In genomic region chr3:8643693-8644365, GRCh38 we compare ENCODE assay signal across 25 cellular contexts. TPM values are rescaled to one million over a fixed set of nuclear protein-coding genes. Genes with fewer than 3 reads are reported as not detected.
DNase-seq lines count a peak whose midpoint lies in the region; ATAC-seq, FAIRE-seq and TF ChIP-seq lines count a peak whose summit lies in the region.
"Had no signal": no experiment of that assay in that cellular context is flagged by ENCODE, and none has a peak within 500 bp of the region (broad histone marks: within the 10 kb centered on the region; RNA-seq: fewer than 3 reads in every experiment).

No MANE protein-coding gene starts in this region.

- no peak overlapping the region for H3K4ac ChIP-seq in H1 (replicated peaks; ENCODE audit: insufficient read length, low read depth, low read length)

- H3K79me2 ChIP-seq in HepG2 (ENCODE audit: insufficient read depth, low read length) (peaks cover 79% of the 10 kb centered on the region), K562 (ENCODE audit: control insufficient read depth, insufficient read depth, low read length) (no peaks in the 10 kb centered on the region), H1 (ENCODE audit: control insufficient read depth in 1 of 2, insufficient read depth in 2 of 2, low read length in 2 of 2) (no peaks in the 10 kb centered on the region)

- H4K8ac ChIP-seq in H1 (ENCODE audit: extremely low read depth, insufficient read depth, low read length), result no peak overlapping the region

- H2BK12ac ChIP-seq in H1 (ENCODE audit: low read depth, low read length), result no peak overlapping the region

- peaks cover 86% of the 10 kb centered on the region for H3K4me1 ChIP-seq in HepG2 (ENCODE audit: insufficient read depth, low read length)
- no peaks in the 10 kb centered on the region for H3K4me1 ChIP-seq in right lobe of liver
- H3K4me1 ChIP-seq in K562 (replicated peaks in 1 of 2; ENCODE audit: control insufficient read depth in 2 of 2, insufficient read depth in 2 of 2, low read length in 2 of 2), result no peaks in the 10 kb centered on the region
- peaks cover 0 to 3% (median 0%) of the 10 kb centered on the region in 4 experiments; a peak in 1 of 7 replicates for H3K4me1 ChIP-seq in H1 (replicated peaks in 1 of 4; ENCODE audit: control insufficient read depth in 3 of 4, insufficient read depth in 4 of 4, low read length in 3 of 4)
- H3K4me1 ChIP-seq in spleen, result no peaks in the 10 kb centered on the region
- no peaks in the 10 kb centered on the region for H3K4me1 ChIP-seq in sigmoid colon
- H3K4me1 ChIP-seq: BE2C, Caco-2 had no signal

- no peak overlapping the region for H3K14ac ChIP-seq in H1 (ENCODE audit: insufficient read length)

- 96% methylated on average over 10 of the region's 10 CpGs for WGBS in HepG2 (ENCODE audit: low lambda C conversion rate)
- 40% methylated on average over 10 of the region's 10 CpGs for WGBS in right lobe of liver (ENCODE audit: insufficient coverage, low coverage, low lambda C conversion rate, missing lambda C conversion rate)
- under 1% methylated on average over 10 of the region's 10 CpGs for WGBS in K562 (ENCODE audit: insufficient coverage, low coverage, missing lambda C conversion rate)
- WGBS in H1 (ENCODE audit: extremely low coverage in 1 of 2, insufficient coverage in 1 of 2, insufficient read length in 1 of 2, insufficient replicate concordance in 2 of 2, low coverage in 1 of 2, low lambda C conversion rate in 2 of 2, missing lambda C conversion rate in 1 of 2), 2 experiments, result 85% methylated on average over 10 of the region's 10 CpGs; no CpG with 5 or more reads in 1 of the 2 experiments
- WGBS in spleen, 5 donors, result 25 to 40% (median 32%) methylated on average over 10 of the region's 10 CpGs
- 61 to 79% methylated on average over 10 of the region's 10 CpGs for WGBS in sigmoid colon, 2 donors

- no peak overlapping the region for H3K4me3 ChIP-seq in HepG2 (replicated peaks in 1 of 3; ENCODE audit: insufficient read depth in 1 of 3, low read depth in 2 of 3, low read length in 3 of 3)
- H3K4me3 ChIP-seq in right lobe of liver, result no peak overlapping the region
- no peak overlapping the region for H3K4me3 ChIP-seq in K562
- H3K4me3 ChIP-seq in H1 (ENCODE audit: extremely low read depth in 1 of 4, insufficient read depth in 2 of 4, low read depth in 3 of 4, low read length in 4 of 4), result no peak overlapping the region
- H3K4me3 ChIP-seq in spleen, result no peak overlapping the region
- no peak overlapping the region for H3K4me3 ChIP-seq in sigmoid colon

- H3K4me2 ChIP-seq in HepG2 (ENCODE audit: low read depth, low read length) (no peak overlapping the region), K562 (ENCODE audit: insufficient read depth, low read length) (no peak overlapping the region), H1 (ENCODE audit: insufficient read depth in 1 of 2, low read depth in 2 of 2, low read length in 2 of 2) (no peak overlapping the region)

- H4K91ac ChIP-seq in H1 (replicated peaks; ENCODE audit: insufficient read length, low read length), result no peak overlapping the region

- no peak for TF ChIP-seq POLR2A in HepG2 (IDR thresholded peaks at IDR 0.05; ENCODE audit: insufficient read depth in 1 of 2, low read depth in 2 of 2, low read length in 2 of 2)
- no peak for TF ChIP-seq POLR2A in right lobe of liver (IDR thresholded peaks at IDR 0.05)
- TF ChIP-seq POLR2A in K562 (conservative IDR thresholded peaks at IDR 0.05), result no peak
- TF ChIP-seq POLR2A in H1 (IDR thresholded peaks at IDR 0.05; ENCODE audit: control extremely low read depth in 1 of 2, low read depth in 2 of 2, low read length in 2 of 2), result no peak
- TF ChIP-seq POLR2A in spleen (IDR thresholded peaks at IDR 0.05), result no peak
- TF ChIP-seq POLR2A in sigmoid colon (IDR thresholded peaks at IDR 0.05), result no peak

- TF ChIP-seq EP300 in HepG2 (IDR thresholded peaks at IDR 0.05; ENCODE audit: low read depth in 2 of 2, low read length in 2 of 2), result no peak
- TF ChIP-seq EP300 in HepG2 (CRISPR knock-in tag; IDR thresholded peaks at IDR 0.05; ENCODE audit: borderline replicate concordance), result no peak
- TF ChIP-seq EP300 in K562 (IDR thresholded peaks at IDR 0.05; ENCODE audit: low read length), result no peak
- no peak for TF ChIP-seq EP300 in H1 (IDR thresholded peaks at IDR 0.05; ENCODE audit: borderline replicate concordance in 1 of 2, low read depth in 2 of 2, low read length in 2 of 2)
- TF ChIP-seq EP300 in sigmoid colon (IDR thresholded peaks at IDR 0.05), result no peak

- POLR2A ChIA-PET in HepG2 (lab: Yijun Ruan, JAX), result interaction anchor here (0.6 kb wide), 1 partner anchor 8 kb away, joined by 3 read pairs; no protein-coding TSS in a partner anchor
- POLR2A ChIA-PET in K562 (lab: Yijun Ruan, JAX), result interaction anchor here (0.6 to 1.4 kb wide), 3 partner anchors 19 to 559 kb away, joined by 3 to 5 read pairs (median 4); no protein-coding TSS in a partner anchor
- POLR2A ChIA-PET in H1 (lab: Charles Lee; ENCODE audit: partially characterized antibody), result no interaction called here

- CTCF ChIA-PET in HepG2 (lab: Yijun Ruan, JAX; ENCODE audit: low intra/inter-chr PET ratio, low total read pairs), result no interaction called here
- CTCF ChIA-PET in K562 (lab: Yijun Ruan, JAX; ENCODE audit: low intra/inter-chr PET ratio), result no interaction called here
- CTCF ChIA-PET in H1 (lab: Charles Lee; ENCODE audit: partially characterized antibody), result interaction anchor here (0.8 to 3.0 kb wide), 8 partner anchors 9 to 113 kb away, joined by 3 to 11 read pairs (median 3); no protein-coding TSS in a partner anchor

- H3K36me3 ChIP-seq in HepG2 (replicated peaks in 1 of 2; ENCODE audit: control insufficient read depth in 1 of 2, insufficient read depth in 2 of 2, low read length in 2 of 2) (peaks cover 9 to 37% of the 10 kb centered on the region in 2 experiments), right lobe of liver (no peaks in the 10 kb centered on the region), K562 (ENCODE audit: control insufficient read depth, insufficient read depth, low read length) (no peaks in the 10 kb centered on the region), H1 (ENCODE audit: control insufficient read depth in 2 of 4, insufficient read depth in 4 of 4, low read length in 3 of 4) (no peaks in the 10 kb centered on the region), spleen (no peaks in the 10 kb centered on the region), sigmoid colon (no peaks in the 10 kb centered on the region)
- H3K36me3 ChIP-seq: BE2C had no signal

- no peak overlapping the region for H2BK20ac ChIP-seq in H1 (ENCODE audit: low read length)

- H3K56ac ChIP-seq in H1 (replicated peaks; ENCODE audit: insufficient read length, low read depth, low read length), result no peak overlapping the region

- H4K5ac ChIP-seq in H1 (ENCODE audit: insufficient read length, low read depth, low read length), result no peak overlapping the region

- no peaks in the 10 kb centered on the region for H3K27me3 ChIP-seq in HepG2 (ENCODE audit: control insufficient read depth in 1 of 2, insufficient read depth in 2 of 2, low read length in 2 of 2)
- H3K27me3 ChIP-seq in right lobe of liver, result no peaks in the 10 kb centered on the region
- peaks cover 16 to 51% of the 10 kb centered on the region in 2 experiments for H3K27me3 ChIP-seq in K562 (ENCODE audit: control insufficient read depth in 2 of 2, insufficient read depth in 2 of 2, low read length in 2 of 2)
- H3K27me3 ChIP-seq in H1 (replicated peaks in 1 of 4; ENCODE audit: control insufficient read depth in 3 of 4, extremely low read depth in 1 of 4, insufficient read depth in 3 of 4, low read length in 3 of 4), result peaks cover 0 to 2% (median 0%) of the 10 kb centered on the region in 4 experiments; a peak in 1 of 7 replicates
- peaks cover 0 to 14% (median 0%) of the 10 kb centered on the region in 7 donors for H3K27me3 ChIP-seq in spleen (replicated peaks in 1 of 7)
- H3K27me3 ChIP-seq in sigmoid colon, result no peaks in the 10 kb centered on the region
- H3K27me3 ChIP-seq: BE2C had no signal

- no peak overlapping the region for H2BK5ac ChIP-seq in H1 (ENCODE audit: low read depth, low read length)

- FAIRE-seq in HepG2 (lab: Jason Lieb, UNC) (no peak), K562 (lab: Jason Lieb, UNC) (no peak), H1 (lab: Jason Lieb, UNC) (no peak), RCC 7860 (lab: Jason Lieb, UNC) (no peak)
- FAIRE-seq: A204.1, G401.6, GM12892, GM19239 had no signal

- ATAC-seq in HepG2, result no peak
- no peak for ATAC-seq in right lobe of liver
- no peak for ATAC-seq in K562
- no peak for ATAC-seq in GM21825 (IDR thresholded peaks at IDR 0.05; ENCODE audit: unreplicated experiment)
- ATAC-seq: CD8-positive, alpha-beta T cell had no signal

- no peaks in the 10 kb centered on the region for H3K79me1 ChIP-seq in H1 (ENCODE audit: low read depth, low read length)

- H4K20me1 ChIP-seq in HepG2 (ENCODE audit: insufficient read depth, low read length) (no peaks in the 10 kb centered on the region), K562 (replicated peaks; ENCODE audit: control insufficient read depth, insufficient read depth, low read length) (0 out of 2 replicates have a peak, but pooled peaks cover 3% of the 10 kb centered on the region), H1 (replicated peaks in 1 of 2; ENCODE audit: control insufficient read depth in 1 of 2, insufficient read depth in 2 of 2, low read length in 2 of 2) (no peaks in the 10 kb centered on the region)

- DNase-seq in HepG2 (ENCODE audit: low spot score) (no peak), right lobe of liver (no peak), K562 (ENCODE audit: extremely low read depth in 1 of 4, low spot score in 3 of 4) (no peak), H1 (ENCODE audit: low read depth in 1 of 2, low spot score in 2 of 2) (no peak), spleen (peak; percentile 15), RCC 7860 (ENCODE audit: low spot score) (no peak), sigmoid colon (no peak)
- DNase-seq: ACHN; AML-193; BE2C; Caco-2; CD4-positive, CD25-positive, alpha-beta regulatory T cell; CD8-positive, alpha-beta T cell; DMS153; DND-41; GOT3; H7; HCEC 1CT had no signal

- no peak overlapping the region for H2BK15ac ChIP-seq in H1 (ENCODE audit: low read length)

- TF ChIP-seq RAD21 in HepG2 (CRISPR knock-in tag; IDR thresholded peaks at IDR 0.05), result no peak
- no peak for TF ChIP-seq RAD21 in K562 (CRISPR knock-in tag; conservative IDR thresholded peaks at IDR 0.05 in 1 of 2, IDR thresholded peaks at IDR 0.05 in 1 of 2)
- TF ChIP-seq RAD21 in H1 (IDR thresholded peaks at IDR 0.05 in 1 of 2, conservative IDR thresholded peaks at IDR 0.05 in 1 of 2; ENCODE audit: low read depth in 2 of 2, low read length in 2 of 2), result no peak

- intact Hi-C loops in HepG2 (cut with micrococcal nuclease; ENCODE audit: unreplicated experiment), result no loop called here
- intact Hi-C loops in right lobe of liver (cut with DNase I), result no loop called here
- intact Hi-C loops in K562 (cut with micrococcal nuclease), result no loop called here
- intact Hi-C loops in spleen (cut with DNase I; ENCODE audit: low total_unique reads), result no loop called here
- intact Hi-C loops in sigmoid colon (cut with DNase I), result no loop called here

- H3K9ac ChIP-seq in HepG2 (ENCODE audit: insufficient read depth, low read depth, low read length) (no peak overlapping the region), K562 (ENCODE audit: insufficient read depth in 1 of 2, low read depth in 2 of 2, low read length in 2 of 2) (no peak overlapping the region), H1 (replicated peaks in 1 of 4; ENCODE audit: extremely low read depth in 1 of 4, low read depth in 3 of 4, low read length in 3 of 4) (no peak overlapping the region)

- no peak overlapping the region for H2AK5ac ChIP-seq in H1 (ENCODE audit: low read depth, low read length)

- H3K27ac ChIP-seq in HepG2 (ENCODE audit: extremely low read length, insufficient read depth, low read length) (no peak overlapping the region), right lobe of liver (no peak overlapping the region), K562 (ENCODE audit: extremely low read depth, low read depth, low read length) (no peak overlapping the region), H1 (ENCODE audit: low read depth, low read length) (no peak overlapping the region), spleen (no peak overlapping the region), sigmoid colon (no peak overlapping the region)
- H3K27ac ChIP-seq: 22Rv1, C4-2B had no signal

- TF ChIP-seq CTCF in HepG2 (CRISPR knock-in tag; IDR thresholded peaks at IDR 0.05) (no peak), right lobe of liver (IDR thresholded peaks at IDR 0.05) (no peak), K562 (IDR thresholded peaks at IDR 0.05 in 2 of 3, conservative IDR thresholded peaks at IDR 0.05 in 1 of 3; ENCODE audit: insufficient read depth in 2 of 3, low read depth in 1 of 3, low read length in 3 of 3) (no peak), H1 (IDR thresholded peaks at IDR 0.05; ENCODE audit: control extremely low read depth in 1 of 3, insufficient read depth in 1 of 3, low read depth in 1 of 3, low read length in 3 of 3) (no peak), spleen (IDR thresholded peaks at IDR 0.05 in 8 of 11, conservative IDR thresholded peaks at IDR 0.05 in 3 of 11) (no peak), sigmoid colon (IDR thresholded peaks at IDR 0.05) (no peak)

- in situ Hi-C loops in HepG2 (cut with HindIII; ENCODE audit: extremely low pct_ligation_motif_present, low pct_unique_long_range_greater_than_20kb) (no loop called here), K562 (cut with MboI) (no loop called here)

- BruUV-seq in HepG2 (replicated peaks; lab: Mats Ljungman, UMichigan) (no TSS peak), K562 (replicated peaks; lab: Mats Ljungman, UMichigan) (no TSS peak)

- no peak overlapping the region for H3K18ac ChIP-seq in H1 (ENCODE audit: extremely low read depth, low read length)

- H2AFZ ChIP-seq in HepG2 (ENCODE audit: low read length) (no peak overlapping the region), K562 (ENCODE audit: low read depth, low read length) (no peak overlapping the region), H1 (ENCODE audit: low read length) (no peak overlapping the region)

- H3K23ac ChIP-seq in H1 (ENCODE audit: insufficient read length), result no peak overlapping the region

- no peaks in the 10 kb centered on the region for H3K23me2 ChIP-seq in H1 (ENCODE audit: low read depth, low read length)

- H3K9me3 ChIP-seq in HepG2 (ENCODE audit: low read length) (no peaks in the 10 kb centered on the region), right lobe of liver (no peaks in the 10 kb centered on the region), K562 (replicated peaks; ENCODE audit: control insufficient read depth, insufficient read depth, low read depth, low read length) (no peaks in the 10 kb centered on the region; the same call in 1 of the 2 replicates), H1 (ENCODE audit: insufficient read depth in 2 of 2, low read depth in 1 of 2, low read length in 1 of 2) (no peaks in the 10 kb centered on the region), spleen (no peaks in the 10 kb centered on the region), sigmoid colon (no peaks in the 10 kb centered on the region)
- H3K9me3 ChIP-seq: BE2C, Caco-2 had no signal

- no peak overlapping the region for H2BK120ac ChIP-seq in H1 (replicated peaks; ENCODE audit: low read depth, low read length)

- no peaks in the 10 kb centered on the region for H3K9me1 ChIP-seq in K562 (ENCODE audit: control insufficient read depth, insufficient read depth, low read length)

RNA-seq across cellular contexts. Expression of gene SSUH2, which starts 0.8 kb away (rescaled TPM):
- total RNA-seq in HepG2 (2016; rRNA removed; fragmentation: Illumina TruSeq; extraction: Trizol) (36.2 and 38.1 TPM in 2 replicates), right lobe of liver (1 to 10 TPM in 4 of 6 experiments, under 1 TPM in 1, not detected in 1; 0.09 to 2.0 (median 1.1) TPM), K562 (2014; rRNA removed) (not detected in 2 replicates), K562 (2014; rRNA removed; fragmentation: Illumina TruSeq; extraction: Trizol) (not detected in 2 replicates), K562 (2015; rRNA removed; fragmentation: Illumina TruSeq; extraction: Trizol) (0.15 TPM in 1 of 2 replicates, not detected in the other), K562 (2021) (not detected in 2 replicates), spleen (1 to 10 TPM in 6 of 7 donors, under 1 TPM in 1; 0.94 to 4.5 (median 1.3) TPM), sigmoid colon (under 1 TPM in 2 of 4 donors, not detected in 2; 0.16 to 0.55 TPM)
- total RNA-seq in HepG2 (2016; cell fraction: cytosol; rRNA removed; fragmentation: Illumina TruSeq; extraction: Trizol; ENCODE audit: low read depth), result 18.7 and 20.4 TPM in 2 replicates
- 34.9 and 39.3 TPM in 2 replicates for total RNA-seq in HepG2 (2016; cell fraction: insoluble cytoplasmic fraction; rRNA removed; fragmentation: Illumina TruSeq; extraction: Trizol)
- 36.1 and 39.1 TPM in 2 replicates for total RNA-seq in HepG2 (2016; cell fraction: membrane; rRNA removed; fragmentation: Illumina TruSeq; extraction: Trizol)
- total RNA-seq in HepG2 (2016; cell fraction: nucleus; rRNA removed; fragmentation: Illumina TruSeq; extraction: Trizol), result 27.0 and 32.8 TPM in 2 replicates
- polyA plus RNA-seq in HepG2 (2011; rRNA removed) (125 and 136 TPM in 2 replicates), K562 (2011; rRNA removed) (0.15 and 0.17 TPM in 2 replicates), K562 (2014; fragmentation: Illumina TruSeq; extraction: Trizol) (0.04 TPM in 1 of 2 replicates, not detected in the other), K562 (2014; fragmentation: Nextera tagmentation; extraction: Ambion mirVana) (under 1 TPM in 1 of 2 experiments, not detected in 1; 0.04 TPM), K562 (2014; rRNA removed) (not detected in 2 replicates), H1 (2011; rRNA removed) (0.41 and 0.62 TPM in 2 replicates), spleen (1 to 10 TPM; 1.1 to 4.3 (median 2.0) TPM), sigmoid colon (1 to 10 TPM in 2 of 3 donors, under 1 TPM in 1; 0.95 to 4.4 (median 2.4) TPM)
- 88.0 and 109 TPM in 2 replicates for polyA plus RNA-seq in HepG2 (2011; cell fraction: cytosol; rRNA removed)
- 335 and 419 TPM in 2 replicates for polyA plus RNA-seq in HepG2 (2011; cell fraction: nucleus; rRNA removed)
- polyA plus RNA-seq in HepG2 (2012), result 46.9 and 59.9 TPM in 2 replicates
- 25.2 and 30.9 TPM in 2 replicates for polyA plus RNA-seq in HepG2 (2016; cell fraction: cytosol; fragmentation: Illumina TruSeq; extraction: Trizol; ENCODE audit: low read depth)
- 49.3 and 54.5 TPM in 2 replicates for polyA plus RNA-seq in HepG2 (2016; cell fraction: insoluble cytoplasmic fraction; fragmentation: Illumina TruSeq; extraction: Trizol; ENCODE audit: low read depth)
- polyA plus RNA-seq in HepG2 (2016; cell fraction: membrane; fragmentation: Illumina TruSeq; extraction: Trizol; ENCODE audit: low read depth), result 43.5 and 51.8 TPM in 2 replicates
- polyA plus RNA-seq in HepG2 (2016; cell fraction: nucleus; fragmentation: Illumina TruSeq; extraction: Trizol; ENCODE audit: insufficient read depth, low read depth), result 77.3 and 79.0 TPM in 2 replicates
- 2.2 and 130 TPM in 2 replicates for polyA minus RNA-seq in HepG2 (2011; rRNA and poly(A)+ RNA removed; ENCODE audit: low replicate concordance)
- 39.6 and 44.4 TPM in 2 replicates for polyA minus RNA-seq in HepG2 (2011; cell fraction: cytosol; rRNA and poly(A)+ RNA removed)
- polyA minus RNA-seq in HepG2 (2011; cell fraction: nucleus; rRNA and poly(A)+ RNA removed), result 64.2 and 69.1 TPM in 2 replicates
- 0.46 TPM in 1 of 2 replicates, not detected in the other for total RNA-seq in K562 (2011; cell fraction: chromatin; rRNA removed; ENCODE audit: low replicate concordance)
- total RNA-seq in K562 (2011; cell fraction: nucleolus; rRNA removed), result 0.17 and 0.26 TPM in 2 replicates
- not detected in 2 replicates for total RNA-seq in K562 (2011; cell fraction: nucleoplasm; rRNA removed)
- polyA plus RNA-seq in K562 (2011; cell fraction: cytosol; rRNA removed), result 0.12 TPM in 1 of 2 replicates, not detected in the other
- 0.55 and 0.69 TPM in 2 replicates for polyA plus RNA-seq in K562 (2011; cell fraction: nucleus; rRNA removed)
- 0.30 TPM in 1 of 2 replicates, not detected in the other for polyA plus RNA-seq in K562 (2012)
- polyA minus RNA-seq in K562 (2011; rRNA and poly(A)+ RNA removed), result not detected in 2 replicates
- not detected in 2 replicates for polyA minus RNA-seq in K562 (2011; cell fraction: cytosol; rRNA and poly(A)+ RNA removed)
- polyA minus RNA-seq in K562 (2011; cell fraction: nucleus; rRNA and poly(A)+ RNA removed), result 0.22 TPM in 1 of 2 replicates, not detected in the other
- 0.69 and 0.73 TPM in 2 replicates for total RNA-seq in H1 (2021; fragmentation: NEBNext Ultra II Directional; extraction: Animal tissue kit (Norgen Biotek cat#: 25700))
- 0.50 TPM for polyA plus RNA-seq in H1 (2011; cell fraction: cytosol; rRNA removed)
- 2.0 TPM for polyA plus RNA-seq in H1 (2011; cell fraction: nucleus; rRNA removed)
- polyA plus RNA-seq in H1 (2012, experiment 1 of 2), result 0.31 to 0.63 TPM (median 0.44 TPM) in 4 replicates
- polyA plus RNA-seq in H1 (2012, experiment 2 of 2), result 0.07 TPM
- polyA plus RNA-seq in H1 (2013, experiment 1 of 2), result 0.34 TPM
- 0.26 TPM for polyA plus RNA-seq in H1 (2013, experiment 2 of 2)
- polyA minus RNA-seq in H1 (2011; rRNA and poly(A)+ RNA removed), result 0.82 and 0.93 TPM in 2 replicates
- not detected for polyA minus RNA-seq in H1 (2011; cell fraction: cytosol; rRNA and poly(A)+ RNA removed)
- polyA minus RNA-seq in H1 (2011; cell fraction: nucleus; rRNA and poly(A)+ RNA removed), result 1.4 TPM
- total RNA-seq: CD4-positive, CD25-positive, alpha-beta regulatory T cell; CD8-positive, alpha-beta T cell had no signal
- polyA plus RNA-seq: CD4-positive, CD25-positive, alpha-beta regulatory T cell had no signal

Comparison
In these comparisons a context has a peak if more than half of its experiments do, and no peak if none do; other contexts are left out.
1. Of the 241 proteins assayed by ChIP-seq in both HepG2 and K562: peak only in HepG2: none; only in K562: ZFP36; in both: none; in neither: 239; mixed calls (peak in some experiments, not most) for 1.